ENCODE assay signal across 25 cellular contexts in genomic region chr5:97420646-97421045, GRCh38.
"Had no signal": no experiment of that assay in that cellular context is flagged by ENCODE, and none has a peak within 500 bp of the region (broad histone marks: within the 10 kb centered on the region; RNA-seq: fewer than 3 reads in every experiment).

No MANE protein-coding gene starts in this region.

- H3K4me1 ChIP-seq: foreskin keratinocyte, heart left ventricle, left lung, neural progenitor cell, parathyroid adenoma, right atrium auricular region, sigmoid colon, upper lobe of right lung, uterus had no signal

- FAIRE-seq: kidney had no signal

- H3K9me3 ChIP-seq: esophagus muscularis mucosa, gastroesophageal sphincter, heart left ventricle, left lung, right atrium auricular region, sigmoid colon, thoracic aorta, tibial nerve, upper lobe of right lung, uterus had no signal

- H3K4me3 ChIP-seq: dorsolateral prefrontal cortex, esophagus muscularis mucosa, gastroesophageal sphincter, heart left ventricle, hepatocyte, left lung, neural progenitor cell, right atrium auricular region, sigmoid colon, thoracic aorta, tibial nerve, upper lobe of right lung, uterus had no signal

- H3K27ac ChIP-seq: dorsolateral prefrontal cortex, epithelial cell of prostate, foreskin keratinocyte, gastroesophageal sphincter, heart left ventricle, hepatocyte, left lung, neural progenitor cell, parathyroid adenoma, right atrium auricular region, sigmoid colon, thoracic aorta, tibial nerve, upper lobe of right lung, uterus had no signal

- H3K27me3 ChIP-seq: dorsolateral prefrontal cortex, esophagus muscularis mucosa, foreskin keratinocyte, gastroesophageal sphincter, heart left ventricle, hepatocyte, left lung, neural progenitor cell, right atrium auricular region, sigmoid colon, tibial nerve, upper lobe of right lung, uterus had no signal

- H3K36me3 ChIP-seq: esophagus muscularis mucosa, gastroesophageal sphincter, heart left ventricle, left lung, neural progenitor cell, right atrium auricular region, sigmoid colon, thoracic aorta, tibial nerve, upper lobe of right lung, uterus had no signal

- DNase-seq: cerebellar nuclear complex; dorsolateral prefrontal cortex; effector CD4-positive, alpha-beta T cell; foreskin keratinocyte; heart left ventricle; kidney; left lung; mesendoderm; midbrain; naive thymus-derived CD4-positive, alpha-beta T cell; sigmoid colon; stimulated activated CD4-positive, alpha-beta T cell treated with anti-CD3 and anti-CD28 coated beads, Interleukin-15, amount 100 ng/mL, for 24 hours; stimulated activated CD4-positive, alpha-beta T cell treated with anti-CD3 and anti-CD28 coated beads, Interleukin-2, amount 100 ng/mL, for 48 hours; stimulated activated naive B cell treated with anti-CD40 and anti-IgM and Interleukin-4, amounts not matched to agents 10 μg/mL and 1 μg/mL and 100 μg/mL, for 72 hours; upper lobe of right lung; uterus had no signal
